ENCODE assay signal across 13 cellular contexts in genomic region chr16:1469693-1470201, GRCh38. TPM values are rescaled to one million over a fixed set of nuclear protein-coding genes. Genes with fewer than 3 reads are reported as not detected.
DNase-seq lines count a peak whose midpoint lies in the region; ATAC-seq, FAIRE-seq and TF ChIP-seq lines count a peak whose summit lies in the region.
"Had no signal": no experiment of that assay in that cellular context is flagged by ENCODE, and none has a peak within 500 bp of the region (broad histone marks: within the 10 kb centered on the region; RNA-seq: fewer than 3 reads in every experiment).

No MANE protein-coding gene starts in this region.

- H4K20me1 ChIP-seq in smooth muscle cell (ENCODE audit: low read depth) = peaks cover 30% of the 10 kb centered on the region

- no peak overlapping the region for H2AFZ ChIP-seq in smooth muscle cell (ENCODE audit: low read depth)

- H3K27me3 ChIP-seq in smooth muscle cell (ENCODE audit: low read depth) = no peaks in the 10 kb centered on the region

- ATAC-seq in HG03175 (IDR thresholded peaks at IDR 0.05; ENCODE audit: unreplicated experiment) = peak; percentile 44
- peak; percentile 58 for ATAC-seq in activated B cell treated with CpG ODN at 0.5 μM for 24 hours (ENCODE audit: low read depth)
- ATAC-seq in natural killer cell = peak in 2 of 3 donors; percentile 29 to 45

- peaks cover 0 to 8% (median 0%) of the 10 kb centered on the region in 3 donors for H3K27me3 Mint-ChIP-seq in CD14-positive monocyte (ENCODE audit: low read depth in 3 of 3)
- no peaks in the 10 kb centered on the region for H3K27me3 Mint-ChIP-seq in activated B cell treated with CpG ODN at 0.5 μM for 24 hours
- no peaks in the 10 kb centered on the region for H3K27me3 Mint-ChIP-seq in natural killer cell (ENCODE audit: low read depth in 2 of 2)

- DNase-seq in CD14-positive monocyte (ENCODE audit: low spot score) (peak; percentile 73), activated B cell treated with CpG ODN at 0.5 μM for 24 hours (no peak), natural killer cell (no peak), GM19238 (ENCODE audit: insufficient read length, low spot score) (no peak), smooth muscle cell (lab: John Stamatoyannopoulos, UW; ENCODE audit: unreplicated experiment) (no peak), HTR-8/SVneo (ENCODE audit: insufficient read length, low spot score) (no peak), kidney (no peak)
- DNase-seq: activated CD4-positive, CD25-positive, alpha-beta regulatory T cell treated with anti-CD3 and anti-CD28 coated beads, Interleukin-2, amount 50 U/mL, for 72 hours; foreskin fibroblast had no signal

- POLR2A ChIA-PET in activated B cell treated with CpG ODN at 0.5 μM for 24 hours (lab: Charles Lee) = interaction anchor here (1.0 to 3.7 kb wide), 3 partner anchors 11 to 49 kb away, joined by 3 to 30 read pairs (median 13); partner anchors contain the start of gene UQCC4

- H3K9me3 Mint-ChIP-seq in CD14-positive monocyte (peaks cover 0 to 5% (median 0%) of the 10 kb centered on the region in 7 donors), activated B cell treated with CpG ODN at 0.5 μM for 24 hours (no peaks in the 10 kb centered on the region), natural killer cell (no peaks in the 10 kb centered on the region)

- no peak overlapping the region for H3K27ac ChIP-seq in smooth muscle cell (ENCODE audit: low read depth)
- no peak overlapping the region for H3K27ac ChIP-seq in kidney (ENCODE audit: low read depth in 2 of 2, low read length in 2 of 2)

- H3K4me1 ChIP-seq in smooth muscle cell (ENCODE audit: low read depth) = peaks cover 7% of the 10 kb centered on the region
- H3K4me1 ChIP-seq in kidney (ENCODE audit: control insufficient read depth in 1 of 2, insufficient read depth in 1 of 2, low read depth in 1 of 2, low read length in 2 of 2) = peaks cover 0 to 26% of the 10 kb centered on the region in 2 donors

- no peaks in the 10 kb centered on the region for H3K9me3 ChIP-seq in smooth muscle cell (replicated peaks; ENCODE audit: low read depth)
- H3K9me3 ChIP-seq in kidney (ENCODE audit: control insufficient read depth in 1 of 2, low read length in 2 of 2) = no peaks in the 10 kb centered on the region

- H3K4me1 Mint-ChIP-seq in CD14-positive monocyte (peaks cover 62% of the 10 kb centered on the region), activated B cell treated with CpG ODN at 0.5 μM for 24 hours (peaks cover 57% of the 10 kb centered on the region), natural killer cell (peaks cover 15 to 42% of the 10 kb centered on the region in 2 donors)

- H3K4me2 ChIP-seq in smooth muscle cell = no peak overlapping the region

- no peak overlapping the region for H3K4me3 ChIP-seq in smooth muscle cell
- H3K4me3 ChIP-seq in kidney (ENCODE audit: low read length in 2 of 2) = no peak overlapping the region

- TF ChIP-seq CTCF in CD14-positive monocyte (IDR thresholded peaks at IDR 0.05) (no peak), activated B cell treated with CpG ODN at 0.5 μM for 24 hours (IDR thresholded peaks at IDR 0.05) (no peak), natural killer cell (IDR thresholded peaks at IDR 0.05) (no peak), smooth muscle cell (IDR thresholded peaks at IDR 0.05; ENCODE audit: borderline replicate concordance, insufficient read depth, poor library complexity, severe bottlenecking) (no peak), kidney (IDR thresholded peaks at IDR 0.05; ENCODE audit: borderline replicate concordance, extremely low read depth, insufficient read depth) (no peak)

- peak overlapping the region; percentile 88 to 99 for H3K4me3 Mint-ChIP-seq in CD14-positive monocyte
- H3K4me3 Mint-ChIP-seq in activated B cell treated with CpG ODN at 0.5 μM for 24 hours = peak overlapping the region; percentile 72
- peak overlapping the region; percentile 38 for H3K4me3 Mint-ChIP-seq in natural killer cell

- peaks cover 70% of the 10 kb centered on the region for H3K79me2 ChIP-seq in smooth muscle cell (ENCODE audit: low read depth)

- CTCF ChIA-PET in activated B cell treated with CpG ODN at 0.5 μM for 24 hours (lab: Charles Lee) = no interaction called here

- H3K36me3 ChIP-seq in smooth muscle cell (ENCODE audit: low read depth) = no peaks in the 10 kb centered on the region
- no peaks in the 10 kb centered on the region for H3K36me3 ChIP-seq in kidney (ENCODE audit: control insufficient read depth in 1 of 2, insufficient read depth in 2 of 2, low read length in 2 of 2)

- H3K36me3 Mint-ChIP-seq in CD14-positive monocyte (peaks cover 5 to 32% of the 10 kb centered on the region in 2 donors), activated B cell treated with CpG ODN at 0.5 μM for 24 hours (ENCODE audit: low read depth) (peaks cover 30% of the 10 kb centered on the region), natural killer cell (no peaks in the 10 kb centered on the region)

- 86% methylated on average over 20 of the region's 20 CpGs for WGBS in smooth muscle cell (ENCODE audit: low lambda C conversion rate)

- peak overlapping the region; percentile 95 to 99 (median 98) for H3K27ac Mint-ChIP-seq in CD14-positive monocyte
- peak overlapping the region; percentile 91 for H3K27ac Mint-ChIP-seq in activated B cell treated with CpG ODN at 0.5 μM for 24 hours
- H3K27ac Mint-ChIP-seq in natural killer cell = peak overlapping the region in 1 of 2 donors; percentile 79

- intact Hi-C loops in CD14-positive monocyte (cut with micrococcal nuclease) (loop anchor here (2.0 to 10.0 kb wide), 5 partner anchors 23 to 305 kb away; partner anchors contain the start of genes CRAMP1 (in 2 of the 2), IFT140 (in 2 of the 2), EME2 (in 1 of the 2) and MRPS34 (in 1 of the 2)), activated B cell treated with CpG ODN at 0.5 μM for 24 hours (cut with micrococcal nuclease) (no loop called here), natural killer cell (cut with micrococcal nuclease) (no loop called here), kidney (cut with DNase I) (no loop called here)

- H3K9ac ChIP-seq in smooth muscle cell (ENCODE audit: low read depth) = no peak overlapping the region
- no peak overlapping the region for H3K9ac ChIP-seq in kidney (ENCODE audit: low read length in 2 of 2)

- no peaks in the 10 kb centered on the region for H3F3A ChIP-seq in smooth muscle cell (ENCODE audit: low read depth)

- no peak for FAIRE-seq in HTR-8/SVneo (lab: Jason Lieb, UNC)
- FAIRE-seq in kidney (lab: Jason Lieb, UNC) = no peak

RNA-seq across cellular contexts. Expression of gene CLCN7, which starts 5.1 kb away (rescaled TPM):
- 10 to 100 TPM; 37.4 to 56.5 TPM for polyA plus RNA-seq in CD14-positive monocyte
- 127 and 144 TPM in 2 replicates for total RNA-seq in activated B cell treated with CpG ODN at 0.5 μM for 24 hours
- total RNA-seq in natural killer cell = 100 to 1,000 TPM; 117 to 125 (median 118) TPM
- total RNA-seq in smooth muscle cell = 15.6 and 25.9 TPM in 2 replicates
- polyA plus RNA-seq in smooth muscle cell = 45.2 and 59.9 TPM in 2 replicates
- 92.5 TPM for total RNA-seq in kidney
- 38.9 TPM for polyA plus RNA-seq in kidney (ENCODE audit: insufficient read depth, low read depth, low replicate concordance)

RNA-seq across cellular contexts. Expression of gene PTX4, which starts 19.0 kb away (rescaled TPM):
- polyA plus RNA-seq in CD14-positive monocyte (not detected), smooth muscle cell (not detected in 2 replicates), kidney (ENCODE audit: insufficient read depth, low read depth, low replicate concordance) (not detected)
- total RNA-seq in activated B cell treated with CpG ODN at 0.5 μM for 24 hours (not detected in 2 replicates), natural killer cell (under 1 TPM in 1 of 3 donors, not detected in 2; 0.31 TPM), smooth muscle cell (not detected in 2 replicates), kidney (not detected)
- total RNA-seq: urinary bladder had no signal
- polyA plus RNA-seq: liver had no signal

RNA-seq across cellular contexts. Expression of gene TELO2, which starts 23.4 kb away (rescaled TPM):
- polyA plus RNA-seq in CD14-positive monocyte (10 to 100 TPM in 1 of 2 donors, 1 to 10 TPM in 1; 7.3 to 11.4 TPM), smooth muscle cell (22.9 and 25.1 TPM in 2 replicates), kidney (ENCODE audit: insufficient read depth, low read depth, low replicate concordance) (27.7 TPM)
- total RNA-seq in activated B cell treated with CpG ODN at 0.5 μM for 24 hours (72.9 and 78.8 TPM in 2 replicates), natural killer cell (10 to 100 TPM; 45.5 to 50.0 (median 46.5) TPM), smooth muscle cell (4.8 and 6.5 TPM in 2 replicates), kidney (37.4 TPM)

RNA-seq across cellular contexts. Expression of gene CCDC154, which starts 25.4 kb away (rescaled TPM):
- polyA plus RNA-seq in CD14-positive monocyte (not detected), smooth muscle cell (0.24 and 1.0 TPM in 2 replicates), kidney (ENCODE audit: insufficient read depth, low read depth, low replicate concordance) (1.8 TPM)
- total RNA-seq in activated B cell treated with CpG ODN at 0.5 μM for 24 hours (5.1 and 6.7 TPM in 2 replicates), natural killer cell (1 to 10 TPM in 2 of 3 donors, under 1 TPM in 1; 0.88 to 1.8 (median 1.6) TPM), smooth muscle cell (not detected in 2 replicates), kidney (2.8 TPM)

RNA-seq across cellular contexts. Expression of gene PERCC1, which starts 38.9 kb away (rescaled TPM):
- not detected for polyA plus RNA-seq in CD14-positive monocyte
- 0.24 and 0.33 TPM in 2 replicates for total RNA-seq in activated B cell treated with CpG ODN at 0.5 μM for 24 hours
- under 1 TPM; 0.68 to 0.96 (median 0.83) TPM for total RNA-seq in natural killer cell
- not detected in 2 replicates for total RNA-seq in smooth muscle cell
- not detected in 2 replicates for polyA plus RNA-seq in smooth muscle cell
- total RNA-seq in kidney = not detected
- not detected for polyA plus RNA-seq in kidney (ENCODE audit: insufficient read depth, low read depth, low replicate concordance)
- total RNA-seq: NCI-H460, urinary bladder had no signal
- polyA plus RNA-seq: liver, urinary bladder had no signal

Comparison
In these comparisons a context has a peak if more than half of its experiments do, and no peak if none do; other contexts are left out.
1. H3K4me3 Mint-ChIP-seq: peak in every context shown above with its lines; median percentile 94 in CD14-positive monocyte; 72 in activated B cell treated with CpG ODN at 0.5 μM for 24 hours; 38 in natural killer cell.
2. intact Hi-C loops: an anchor here in CD14-positive monocyte (2.0 to 10.0 kb wide); none called in activated B cell treated with CpG ODN at 0.5 μM for 24 hours, natural killer cell and kidney.